ENCODE assay signal across 10 cellular contexts in genomic region chr11:40129276-40129675, GRCh38.
DNase-seq lines count a peak whose midpoint lies in the region; ATAC-seq and TF ChIP-seq lines count a peak whose summit lies in the region.
"Had no signal": no experiment of that assay in that cellular context is flagged by ENCODE, and none has a peak within 500 bp of the region (broad histone marks: within the 10 kb centered on the region; RNA-seq: fewer than 3 reads in every experiment).

No MANE protein-coding gene starts in this region.

- intact Hi-C loops in activated CD8-positive, alpha-beta T cell treated with anti-CD3 and anti-CD28 coated beads for 36 hours (cut with micrococcal nuclease) = no loop called here

- peaks cover 2% of the 10 kb centered on the region for H3K36me3 Mint-ChIP-seq in nephron progenitor cell (ENCODE audit: low read depth)
- H3K36me3 Mint-ChIP-seq in activated CD8-positive, alpha-beta T cell treated with anti-CD3 and anti-CD28 coated beads for 36 hours (ENCODE audit: low read depth) = no peaks in the 10 kb centered on the region
- H3K36me3 Mint-ChIP-seq in activated naive CD8-positive, alpha-beta T cell treated with anti-CD3 and anti-CD28 coated beads, Interleukin-2, amount 50 U/mL, for 24 hours (ENCODE audit: low read depth) = no peaks in the 10 kb centered on the region

- no peak overlapping the region for H3K4me3 Mint-ChIP-seq in nephron progenitor cell
- no peak overlapping the region for H3K4me3 Mint-ChIP-seq in activated CD8-positive, alpha-beta T cell treated with anti-CD3 and anti-CD28 coated beads for 36 hours
- no peak overlapping the region for H3K4me3 Mint-ChIP-seq in activated naive CD8-positive, alpha-beta T cell treated with anti-CD3 and anti-CD28 coated beads, Interleukin-2, amount 50 U/mL, for 24 hours
- H3K4me3 Mint-ChIP-seq: HFFc6 had no signal

- ATAC-seq in activated CD8-positive, alpha-beta T cell treated with anti-CD3 and anti-CD28 coated beads for 36 hours = no peak
- no peak for ATAC-seq in activated naive CD8-positive, alpha-beta T cell treated with anti-CD3 and anti-CD28 coated beads, Interleukin-2, amount 50 U/mL, for 24 hours

- H3K27ac Mint-ChIP-seq in nephron progenitor cell = no peak overlapping the region
- H3K27ac Mint-ChIP-seq in activated CD8-positive, alpha-beta T cell treated with anti-CD3 and anti-CD28 coated beads for 36 hours = no peak overlapping the region
- no peak overlapping the region for H3K27ac Mint-ChIP-seq in activated naive CD8-positive, alpha-beta T cell treated with anti-CD3 and anti-CD28 coated beads, Interleukin-2, amount 50 U/mL, for 24 hours
- H3K27ac Mint-ChIP-seq: HFFc6 had no signal

- peaks cover 34% of the 10 kb centered on the region for H3K4me1 Mint-ChIP-seq in nephron progenitor cell
- H3K4me1 Mint-ChIP-seq in activated CD8-positive, alpha-beta T cell treated with anti-CD3 and anti-CD28 coated beads for 36 hours (ENCODE audit: low read depth) = no peaks in the 10 kb centered on the region
- no peaks in the 10 kb centered on the region for H3K4me1 Mint-ChIP-seq in activated naive CD8-positive, alpha-beta T cell treated with anti-CD3 and anti-CD28 coated beads, Interleukin-2, amount 50 U/mL, for 24 hours

- H3K9me3 Mint-ChIP-seq in nephron progenitor cell = peaks cover 3% of the 10 kb centered on the region
- peaks cover 7% of the 10 kb centered on the region for H3K9me3 Mint-ChIP-seq in activated CD8-positive, alpha-beta T cell treated with anti-CD3 and anti-CD28 coated beads for 36 hours
- H3K9me3 Mint-ChIP-seq in activated naive CD8-positive, alpha-beta T cell treated with anti-CD3 and anti-CD28 coated beads, Interleukin-2, amount 50 U/mL, for 24 hours = no peaks in the 10 kb centered on the region

- TF ChIP-seq CTCF in GM12873 (IDR thresholded peaks at IDR 0.05; ENCODE audit: insufficient read depth, low read depth, low read length, missing control alignments) (peak; percentile 26), nephron progenitor cell (IDR thresholded peaks at IDR 0.05) (peak; percentile 57)
- no peak for TF ChIP-seq CTCF in activated CD8-positive, alpha-beta T cell treated with anti-CD3 and anti-CD28 coated beads for 36 hours (IDR thresholded peaks at IDR 0.05)

- POLR2A ChIA-PET in activated CD8-positive, alpha-beta T cell treated with anti-CD3 and anti-CD28 coated beads for 36 hours (lab: Charles Lee) = no interaction called here

- CTCF ChIA-PET in activated CD8-positive, alpha-beta T cell treated with anti-CD3 and anti-CD28 coated beads for 36 hours (lab: Charles Lee) = no interaction called here

- DNase-seq in NAMALWA (ENCODE audit: low spot score) (peak; percentile 15), astrocyte of the hippocampus (ENCODE audit: low read depth, low spot score) (peak; percentile 44), nephron progenitor cell (peak; percentile 5), activated gamma-delta T cell (lab: John Stamatoyannopoulos, UW) (no peak), NK-92 (lab: John Stamatoyannopoulos, UW; ENCODE audit: unreplicated experiment) (no peak)
- DNase-seq in activated CD8-positive, alpha-beta T cell treated with anti-CD3 and anti-CD28 coated beads for 36 hours = no peak
- no peak for DNase-seq in activated naive CD8-positive, alpha-beta T cell treated with anti-CD3 and anti-CD28 coated beads, Interleukin-2, amount 50 U/mL, for 24 hours
- DNase-seq: HFFc6, pancreas had no signal

- H3K27me3 Mint-ChIP-seq in nephron progenitor cell (ENCODE audit: low read depth, poor library complexity) = no peaks in the 10 kb centered on the region
- no peaks in the 10 kb centered on the region for H3K27me3 Mint-ChIP-seq in activated CD8-positive, alpha-beta T cell treated with anti-CD3 and anti-CD28 coated beads for 36 hours
- H3K27me3 Mint-ChIP-seq in activated naive CD8-positive, alpha-beta T cell treated with anti-CD3 and anti-CD28 coated beads, Interleukin-2, amount 50 U/mL, for 24 hours = no peaks in the 10 kb centered on the region

Comparison
In these comparisons a context has a peak if more than half of its experiments do, and no peak if none do; other contexts are left out.
1. DNase-seq: peak in NAMALWA (single experiment), astrocyte of the hippocampus (single experiment) and nephron progenitor cell (single experiment); none in activated CD8-positive, alpha-beta T cell treated with anti-CD3 and anti-CD28 coated beads for 36 hours (single experiment), activated gamma-delta T cell (single experiment), activated naive CD8-positive, alpha-beta T cell treated with anti-CD3 and anti-CD28 coated beads, Interleukin-2, amount 50 U/mL, for 24 hours (single experiment) and NK-92 (single experiment).